ENCODE assay signal across 9 cellular contexts in the genomic region with DNA sequence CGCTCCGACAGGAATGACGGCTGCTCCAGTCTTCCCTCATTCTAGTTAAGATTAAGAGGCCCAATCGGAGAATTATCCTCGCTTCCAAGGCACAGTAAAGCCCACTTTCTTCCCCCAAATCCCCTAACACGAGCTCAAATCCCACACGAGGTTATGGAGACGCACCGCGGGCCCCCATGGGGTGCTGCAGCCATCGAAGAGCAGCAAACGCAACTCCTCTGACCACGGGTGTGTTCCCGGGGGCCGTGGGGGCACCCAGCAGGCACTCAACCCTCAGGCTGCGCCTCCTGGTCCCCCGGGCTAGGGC. TPM values are rescaled to one million over a fixed set of nuclear protein-coding genes. Genes with fewer than 3 reads are reported as not detected.
DNase-seq lines count a peak whose midpoint lies in the region; ATAC-seq and TF ChIP-seq lines count a peak whose summit lies in the region.
"Had no signal": no experiment of that assay in that cellular context is flagged by ENCODE, and none has a peak within 500 bp of the region (broad histone marks: within the 10 kb centered on the region; RNA-seq: fewer than 3 reads in every experiment).

No MANE protein-coding gene starts in this region.

- DNase-seq in Calu3: no peak
- peak; percentile 55 for DNase-seq in hepatic stellate cell (ENCODE audit: low spot score)
- DNase-seq in stimulated activated effector memory CD8-positive, alpha-beta T cell treated with anti-CD3 and anti-CD28 coated beads, Interleukin-12 subunit alpha, Interleukin-12 subunit beta, amount 100 ng/mL, for 72 hours (ENCODE audit: low spot score in 2 of 2): no peak
- no peak for DNase-seq in GM10248 (ENCODE audit: extremely low spot score)
- no peak for DNase-seq in NCI-H748 treated with DMSO at 0.1 percent for 48 hours (lab: John Stamatoyannopoulos, UW)
- DNase-seq in activated CD4-positive, alpha-beta T cell treated with anti-CD3 and anti-CD28 coated beads for 48 hours: no peak

- POLR2A ChIA-PET in GM10248 (lab: Yijun Ruan, JAX): no interaction called here

- H3K36me3 Mint-ChIP-seq in Calu3 (ENCODE audit: insufficient read depth, unreplicated experiment): peaks cover 16% of the 10 kb centered on the region
- H3K36me3 Mint-ChIP-seq in stimulated activated effector memory CD8-positive, alpha-beta T cell treated with anti-CD3 and anti-CD28 coated beads, Interleukin-12 subunit alpha, Interleukin-12 subunit beta, amount 100 ng/mL, for 72 hours: peaks cover 29% of the 10 kb centered on the region

- peak overlapping the region; percentile 99 for H3K4me3 Mint-ChIP-seq in Calu3 (ENCODE audit: low read depth, unreplicated experiment)
- peak overlapping the region; percentile 85 for H3K4me3 Mint-ChIP-seq in stimulated activated effector memory CD8-positive, alpha-beta T cell treated with anti-CD3 and anti-CD28 coated beads, Interleukin-12 subunit alpha, Interleukin-12 subunit beta, amount 100 ng/mL, for 72 hours

- H3K27ac ChIP-seq in VCaP: peak overlapping the region; percentile 70

- peak; percentile 22 for ATAC-seq in HG02840 (IDR thresholded peaks at IDR 0.05; ENCODE audit: low FRiP score, unreplicated experiment)
- peak; percentile 17 for ATAC-seq in stimulated activated effector memory CD8-positive, alpha-beta T cell treated with anti-CD3 and anti-CD28 coated beads, Interleukin-12 subunit alpha, Interleukin-12 subunit beta, amount 100 ng/mL, for 72 hours

- CTCF ChIA-PET in Calu3 (lab: Charles Lee): no interaction called here
- CTCF ChIA-PET in GM10248 (lab: Yijun Ruan, JAX): interaction anchor here (1.3 kb wide), 1 partner anchor 8 kb away, joined by 7 read pairs; no protein-coding TSS in a partner anchor

- intact Hi-C loops in Calu3 (cut with micrococcal nuclease; ENCODE audit: unreplicated experiment): no loop called here

- no peak for TF ChIP-seq CTCF in Calu3 (IDR thresholded peaks at IDR 0.05; ENCODE audit: unreplicated experiment)
- no peak for TF ChIP-seq CTCF in VCaP (conservative IDR thresholded peaks at IDR 0.05)
- TF ChIP-seq CTCF in GM10248 (IDR thresholded peaks at IDR 0.05; ENCODE audit: control extremely low read depth, extremely low read depth, low read depth, missing control alignments): no peak

- peak overlapping the region; percentile 89 for H3K27ac Mint-ChIP-seq in Calu3 (ENCODE audit: unreplicated experiment)
- peak overlapping the region; percentile 95 for H3K27ac Mint-ChIP-seq in stimulated activated effector memory CD8-positive, alpha-beta T cell treated with anti-CD3 and anti-CD28 coated beads, Interleukin-12 subunit alpha, Interleukin-12 subunit beta, amount 100 ng/mL, for 72 hours

- H3K9me3 Mint-ChIP-seq in Calu3 (ENCODE audit: low read depth, unreplicated experiment): no peaks in the 10 kb centered on the region
- H3K9me3 Mint-ChIP-seq in stimulated activated effector memory CD8-positive, alpha-beta T cell treated with anti-CD3 and anti-CD28 coated beads, Interleukin-12 subunit alpha, Interleukin-12 subunit beta, amount 100 ng/mL, for 72 hours: no peaks in the 10 kb centered on the region

- no TSS peak for BruUV-seq in Calu3 (replicated peaks; lab: Mats Ljungman, UMichigan)

- peaks cover 13% of the 10 kb centered on the region for H3K4me1 Mint-ChIP-seq in Calu3 (ENCODE audit: low read depth, unreplicated experiment)
- peaks cover 33% of the 10 kb centered on the region for H3K4me1 Mint-ChIP-seq in stimulated activated effector memory CD8-positive, alpha-beta T cell treated with anti-CD3 and anti-CD28 coated beads, Interleukin-12 subunit alpha, Interleukin-12 subunit beta, amount 100 ng/mL, for 72 hours

- peaks cover 35% of the 10 kb centered on the region for H3K27me3 Mint-ChIP-seq in Calu3 (ENCODE audit: unreplicated experiment)

RNA-seq across cellular contexts. Expression of a gene that starts 0.4 kb away (rescaled TPM):
- 94.4 and 106 TPM in 2 replicates for total RNA-seq in Calu3 (2022)

RNA-seq across cellular contexts. Expression of a gene that starts 4.8 kb away (rescaled TPM):
- total RNA-seq in Calu3 (2022): not detected in 2 replicates
- total RNA-seq: HT1080 had no signal
